In the genomic region with DNA sequence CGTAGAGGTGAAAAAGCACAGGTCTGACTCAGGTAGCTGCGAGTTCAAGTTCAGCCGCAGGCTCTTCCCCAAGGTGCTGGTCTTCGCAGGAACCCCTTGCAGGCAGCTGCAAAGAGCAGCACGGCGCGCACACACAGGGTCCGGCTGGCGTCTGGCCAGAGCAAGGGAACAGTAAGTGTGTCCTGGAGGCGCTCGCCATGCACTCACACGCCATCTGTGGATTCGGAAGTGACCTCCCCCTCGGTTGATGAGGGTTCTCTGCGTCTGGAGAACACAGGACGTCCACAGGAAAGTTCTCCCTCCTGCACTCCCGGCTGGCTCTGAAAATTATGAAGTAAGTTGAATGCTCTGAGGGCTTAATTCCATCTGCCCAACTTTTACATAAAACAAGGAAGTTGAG, we compare ENCODE assay signal across 17 cellular contexts. TPM values are rescaled to one million over a fixed set of nuclear protein-coding genes. Genes with fewer than 3 reads are reported as not detected.
DNase-seq lines count a peak whose midpoint lies in the region; ATAC-seq lines count a peak whose summit lies in the region.
"Had no signal": no experiment of that assay in that cellular context is flagged by ENCODE, and none has a peak within 500 bp of the region (broad histone marks: within the 10 kb centered on the region; RNA-seq: fewer than 3 reads in every experiment).

No MANE protein-coding gene starts in this region.

- no peaks in the 10 kb centered on the region for H3K36me3 ChIP-seq in BLaER1 treated with 17β-estradiol and CSF1 and Interleukin-3, amounts not matched to agents 10 nM and 100 nM
- no peaks in the 10 kb centered on the region for H3K36me3 ChIP-seq in neuronal stem cell (replicated peaks in 1 of 2; ENCODE audit: control insufficient read depth in 2 of 2, insufficient read depth in 2 of 2, low read length in 2 of 2)
- H3K36me3 ChIP-seq: HAP-1, neutrophil had no signal

- H3K4me3 Mint-ChIP-seq in activated naive CD8-positive, alpha-beta T cell treated with anti-CD3 and anti-CD28 coated beads, Interleukin-2, amount 50 U/mL, for 24 hours: no peak overlapping the region
- no peak overlapping the region for H3K4me3 Mint-ChIP-seq in effector memory CD8-positive, alpha-beta T cell
- no peak overlapping the region for H3K4me3 Mint-ChIP-seq in stimulated activated naive CD8-positive, alpha-beta T cell treated with anti-CD3 and anti-CD28 coated beads, Interleukin-15, amount 100 ng/mL, for 72 hours
- H3K4me3 Mint-ChIP-seq: activated CD8-positive, alpha-beta T cell treated with anti-CD3 and anti-CD28 coated beads for 36 hours; memory B cell; stimulated activated naive CD8-positive, alpha-beta T cell treated with anti-CD3 and anti-CD28 coated beads, Interleukin-15, Interleukin-2, amounts not matched to agents 100 ng/mL and 50 ng/mL, for 24 hours had no signal

- peak overlapping the region in 8 of 11 experiments; percentile 28 to 68 (median 46); a peak in 14 of 22 replicates for H3K27ac ChIP-seq in BLaER1 treated with 17β-estradiol and CSF1 and Interleukin-3, amounts not matched to agents 10 nM and 100 nM
- no peak overlapping the region for H3K27ac ChIP-seq in neuronal stem cell (replicated peaks; ENCODE audit: low read length)
- H3K27ac ChIP-seq: neutrophil had no signal

- WGBS in neuronal stem cell (ENCODE audit: extremely low coverage in 2 of 2, insufficient read length in 2 of 2, insufficient replicate concordance in 1 of 2), 2 donors: no CpG with 5 or more reads among the region's 17 CpGs

- ATAC-seq in Right ventricle myocardium superior (ENCODE audit: poor library complexity): no peak
- no peak for ATAC-seq in activated naive CD8-positive, alpha-beta T cell treated with anti-CD3 and anti-CD28 coated beads, Interleukin-2, amount 50 U/mL, for 24 hours
- no peak for ATAC-seq in effector memory CD8-positive, alpha-beta T cell (replicated peaks)
- ATAC-seq in stimulated activated naive CD8-positive, alpha-beta T cell treated with anti-CD3 and anti-CD28 coated beads, Interleukin-15, amount 100 ng/mL, for 72 hours: no peak
- ATAC-seq: activated CD8-positive, alpha-beta T cell treated with anti-CD3 and anti-CD28 coated beads for 36 hours had no signal

- H3K4me2 ChIP-seq in BLaER1 treated with 17β-estradiol and CSF1 and Interleukin-3, amounts not matched to agents 10 nM and 100 nM: peak overlapping the region; percentile 79 to 100 (median 98)
- no peak overlapping the region for H3K4me2 ChIP-seq in neuronal stem cell (ENCODE audit: insufficient read depth, low read length, poor library complexity, severe bottlenecking)

- H4K20me1 ChIP-seq in BLaER1 treated with 17β-estradiol and CSF1 and Interleukin-3, amounts not matched to agents 10 nM and 100 nM: no peaks in the 10 kb centered on the region

- no peak overlapping the region for H3K23ac ChIP-seq in neuronal stem cell (ENCODE audit: low read depth, low read length, poor library complexity)

- peaks cover 85 to 100% (median 100%) of the 10 kb centered on the region in 10 experiments for H3K4me1 ChIP-seq in BLaER1 treated with 17β-estradiol and CSF1 and Interleukin-3, amounts not matched to agents 10 nM and 100 nM
- H3K4me1 ChIP-seq in neuronal stem cell (ENCODE audit: control insufficient read depth in 2 of 2, insufficient read depth in 1 of 2, low read depth in 1 of 2, low read length in 2 of 2): peaks cover 17 to 32% of the 10 kb centered on the region in 2 donors
- H3K4me1 ChIP-seq: HAP-1 had no signal

- intact Hi-C loops in Right ventricle myocardium superior (cut with DNase I): no loop called here

- H3K14ac ChIP-seq in neuronal stem cell (ENCODE audit: low read length): no peak overlapping the region

- peaks cover 0 to 6% (median 5%) of the 10 kb centered on the region in 11 experiments; a peak in 13 of 22 replicates for H3K27me3 ChIP-seq in BLaER1 treated with 17β-estradiol and CSF1 and Interleukin-3, amounts not matched to agents 10 nM and 100 nM
- no peaks in the 10 kb centered on the region for H3K27me3 ChIP-seq in neuronal stem cell (ENCODE audit: control insufficient read depth in 3 of 3, insufficient read depth in 3 of 3, low read depth in 1 of 3, low read length in 3 of 3)

- DNase-seq in RPMI8226: peak; percentile 80
- DNase-seq in Right ventricle myocardium superior: peak; percentile 87
- DNase-seq in neuronal stem cell (ENCODE audit: low spot score): no peak
- DNase-seq in activated naive CD8-positive, alpha-beta T cell treated with anti-CD3 and anti-CD28 coated beads, Interleukin-2, amount 50 U/mL, for 24 hours: no peak
- no peak for DNase-seq in effector memory CD8-positive, alpha-beta T cell
- DNase-seq in stimulated activated naive CD8-positive, alpha-beta T cell treated with anti-CD3 and anti-CD28 coated beads, Interleukin-15, amount 100 ng/mL, for 72 hours: no peak
- no peak for DNase-seq in NCI-H446 (lab: John Stamatoyannopoulos, UW)
- DNase-seq: activated CD8-positive, alpha-beta T cell treated with anti-CD3 and anti-CD28 coated beads for 36 hours; Karpas-422; SIG-M5; T-helper 9 cell had no signal

- no peaks in the 10 kb centered on the region for H3K9me3 Mint-ChIP-seq in activated naive CD8-positive, alpha-beta T cell treated with anti-CD3 and anti-CD28 coated beads, Interleukin-2, amount 50 U/mL, for 24 hours
- no peaks in the 10 kb centered on the region for H3K9me3 Mint-ChIP-seq in effector memory CD8-positive, alpha-beta T cell
- H3K9me3 Mint-ChIP-seq in stimulated activated naive CD8-positive, alpha-beta T cell treated with anti-CD3 and anti-CD28 coated beads, Interleukin-15, amount 100 ng/mL, for 72 hours: no peaks in the 10 kb centered on the region
- H3K9me3 Mint-ChIP-seq: activated CD8-positive, alpha-beta T cell treated with anti-CD3 and anti-CD28 coated beads for 36 hours; memory B cell; stimulated activated naive CD8-positive, alpha-beta T cell treated with anti-CD3 and anti-CD28 coated beads, Interleukin-15, Interleukin-2, amounts not matched to agents 100 ng/mL and 50 ng/mL, for 24 hours had no signal

- peak overlapping the region in 8 of 11 experiments; percentile 17 to 46 (median 32); a peak in 10 of 22 replicates for H3K9ac ChIP-seq in BLaER1 treated with 17β-estradiol and CSF1 and Interleukin-3, amounts not matched to agents 10 nM and 100 nM
- H3K9ac ChIP-seq in neuronal stem cell (ENCODE audit: low read depth, low read length, poor library complexity): no peak overlapping the region

- no peak overlapping the region for H2BK120ac ChIP-seq in neuronal stem cell (ENCODE audit: low read depth, low read length)

- no peaks in the 10 kb centered on the region for H3K36me3 Mint-ChIP-seq in activated naive CD8-positive, alpha-beta T cell treated with anti-CD3 and anti-CD28 coated beads, Interleukin-2, amount 50 U/mL, for 24 hours (ENCODE audit: low read depth)
- H3K36me3 Mint-ChIP-seq in effector memory CD8-positive, alpha-beta T cell (ENCODE audit: insufficient read depth): no peaks in the 10 kb centered on the region
- H3K36me3 Mint-ChIP-seq: memory B cell had no signal

- peaks cover 5% of the 10 kb centered on the region for H3K4me1 Mint-ChIP-seq in activated naive CD8-positive, alpha-beta T cell treated with anti-CD3 and anti-CD28 coated beads, Interleukin-2, amount 50 U/mL, for 24 hours
- peaks cover 0 to 1% of the 10 kb centered on the region in 2 donors for H3K4me1 Mint-ChIP-seq in effector memory CD8-positive, alpha-beta T cell (ENCODE audit: low read depth in 2 of 2)
- peaks cover 7% of the 10 kb centered on the region for H3K4me1 Mint-ChIP-seq in stimulated activated naive CD8-positive, alpha-beta T cell treated with anti-CD3 and anti-CD28 coated beads, Interleukin-15, amount 100 ng/mL, for 72 hours

- H3K27ac Mint-ChIP-seq in activated naive CD8-positive, alpha-beta T cell treated with anti-CD3 and anti-CD28 coated beads, Interleukin-2, amount 50 U/mL, for 24 hours: no peak overlapping the region
- no peak overlapping the region for H3K27ac Mint-ChIP-seq in effector memory CD8-positive, alpha-beta T cell
- H3K27ac Mint-ChIP-seq in stimulated activated naive CD8-positive, alpha-beta T cell treated with anti-CD3 and anti-CD28 coated beads, Interleukin-15, amount 100 ng/mL, for 72 hours: no peak overlapping the region
- H3K27ac Mint-ChIP-seq: activated CD8-positive, alpha-beta T cell treated with anti-CD3 and anti-CD28 coated beads for 36 hours; memory B cell; stimulated activated naive CD8-positive, alpha-beta T cell treated with anti-CD3 and anti-CD28 coated beads, Interleukin-15, Interleukin-2, amounts not matched to agents 100 ng/mL and 50 ng/mL, for 24 hours had no signal

- H3K27me3 Mint-ChIP-seq in activated naive CD8-positive, alpha-beta T cell treated with anti-CD3 and anti-CD28 coated beads, Interleukin-2, amount 50 U/mL, for 24 hours: peaks cover 22% of the 10 kb centered on the region
- peaks cover 19 to 65% of the 10 kb centered on the region in 2 donors for H3K27me3 Mint-ChIP-seq in effector memory CD8-positive, alpha-beta T cell
- peaks cover 60% of the 10 kb centered on the region for H3K27me3 Mint-ChIP-seq in stimulated activated naive CD8-positive, alpha-beta T cell treated with anti-CD3 and anti-CD28 coated beads, Interleukin-15, amount 100 ng/mL, for 72 hours

- no peak overlapping the region for H2BK5ac ChIP-seq in neuronal stem cell (ENCODE audit: low read length)

- H4K91ac ChIP-seq in neuronal stem cell (ENCODE audit: low read depth, low read length, poor library complexity): no peak overlapping the region

- peak overlapping the region; percentile 5 for H3K18ac ChIP-seq in neuronal stem cell (ENCODE audit: low read length)

- no peak overlapping the region for H3K4ac ChIP-seq in neuronal stem cell (ENCODE audit: low read length)

- no peak overlapping the region for H2BK15ac ChIP-seq in neuronal stem cell (ENCODE audit: low read length)

- H3K79me1 ChIP-seq in neuronal stem cell (ENCODE audit: low read depth, low read length): peaks cover 2% of the 10 kb centered on the region

- peak overlapping the region in 4 of 10 experiments; percentile 6 to 38 (median 10); a peak in 4 of 20 replicates for H3K4me3 ChIP-seq in BLaER1 treated with 17β-estradiol and CSF1 and Interleukin-3, amounts not matched to agents 10 nM and 100 nM
- no peak overlapping the region for H3K4me3 ChIP-seq in neuronal stem cell (ENCODE audit: low read length in 2 of 2)
- H3K4me3 ChIP-seq: HAP-1, skin epidermis had no signal

- no peak overlapping the region for H2AK5ac ChIP-seq in neuronal stem cell (ENCODE audit: low read depth, low read length)

- no peaks in the 10 kb centered on the region for H3K9me3 ChIP-seq in BLaER1 treated with 17β-estradiol and CSF1 and Interleukin-3, amounts not matched to agents 10 nM and 100 nM (replicated peaks in 1 of 11)
- peaks cover 0 to 2% of the 10 kb centered on the region in 2 donors for H3K9me3 ChIP-seq in neuronal stem cell (replicated peaks in 1 of 2; ENCODE audit: control insufficient read depth in 2 of 2, insufficient read depth in 1 of 2, low read depth in 1 of 2, low read length in 2 of 2)
- H3K9me3 ChIP-seq: HAP-1, neutrophil had no signal

- H4K8ac ChIP-seq in neuronal stem cell (ENCODE audit: low read depth, low read length): no peak overlapping the region

- no peak overlapping the region for H2BK12ac ChIP-seq in neuronal stem cell (ENCODE audit: low read length)

- peak overlapping the region; percentile 5 for H2AFZ ChIP-seq in neuronal stem cell (ENCODE audit: low read length)

RNA-seq across cellular contexts. Expression of a gene that starts 14.0 kb away (rescaled TPM):
- total RNA-seq in Right ventricle myocardium superior: 61.5 TPM
- polyA plus RNA-seq in neuronal stem cell (2013, experiment 1 of 2): 33.1 TPM
- 32.0 TPM for polyA plus RNA-seq in neuronal stem cell (2013, experiment 2 of 2)

RNA-seq across cellular contexts. Expression of a gene that starts 38.5 kb away (rescaled TPM):
- 48.6 TPM for total RNA-seq in Right ventricle myocardium superior
- polyA plus RNA-seq in neuronal stem cell (2013, experiment 1 of 2): 3.7 TPM
- 3.5 TPM for polyA plus RNA-seq in neuronal stem cell (2013, experiment 2 of 2)

Comparison
In these comparisons a context has a peak if more than half of its experiments do, and no peak if none do; other contexts are left out.
1. DNase-seq: peak in RPMI8226 (single experiment) and Right ventricle myocardium superior (single experiment); none in neuronal stem cell (single experiment), activated naive CD8-positive, alpha-beta T cell treated with anti-CD3 and anti-CD28 coated beads, Interleukin-2, amount 50 U/mL, for 24 hours (single experiment), effector memory CD8-positive, alpha-beta T cell (0 of 3), stimulated activated naive CD8-positive, alpha-beta T cell treated with anti-CD3 and anti-CD28 coated beads, Interleukin-15, amount 100 ng/mL, for 72 hours (0 of 2) and NCI-H446 (0 of 2).